Comparison of ENCODE assay signal across 1 cellular context in the genomic region with DNA sequence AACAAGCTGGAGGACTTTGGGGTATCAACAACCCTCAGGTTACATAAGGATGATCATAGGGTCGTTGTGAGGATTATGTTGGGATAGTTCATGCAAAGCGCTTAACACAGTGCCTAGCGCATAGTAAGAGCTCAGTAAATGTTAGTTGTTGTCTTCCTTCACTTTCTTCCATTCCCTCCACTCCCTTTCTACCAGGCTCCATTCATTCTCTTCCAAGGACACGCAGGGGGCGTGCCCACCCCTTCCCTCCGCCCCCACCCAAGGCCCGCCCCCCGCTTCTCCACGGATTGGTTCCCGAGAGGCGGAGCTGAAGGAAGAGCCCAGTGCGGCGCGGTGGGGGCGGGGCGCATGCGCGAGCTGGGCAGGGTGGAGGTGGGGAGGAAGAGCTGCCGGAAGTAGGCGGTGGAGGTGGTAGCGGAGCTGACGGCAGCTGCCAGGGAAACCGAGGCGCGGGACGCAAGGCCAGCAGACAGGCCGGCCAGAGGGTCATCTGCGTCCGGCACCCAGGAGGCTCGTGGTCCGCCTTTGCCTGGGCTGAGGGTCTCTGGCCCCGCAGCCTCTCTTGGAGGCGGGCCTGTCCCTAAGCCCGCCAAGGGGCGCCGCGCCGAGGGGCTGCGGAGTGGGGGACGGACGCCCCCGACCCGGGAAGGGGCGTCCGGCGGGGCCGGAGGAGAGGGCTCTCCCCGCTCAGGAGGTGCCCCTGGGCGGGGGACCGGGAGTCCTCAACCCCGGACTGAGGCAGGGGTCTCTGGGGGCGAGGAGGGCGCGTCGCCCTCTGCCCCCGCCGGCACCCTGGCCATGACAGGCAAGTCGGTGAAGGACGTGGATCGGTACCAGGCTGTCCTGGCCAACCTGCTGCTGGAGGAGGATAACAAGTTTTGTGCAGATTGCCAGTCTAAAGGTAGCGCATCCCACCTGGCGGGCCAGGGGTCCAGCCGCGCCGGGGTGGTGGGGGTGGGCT.
TF ChIP-seq lines count a peak whose summit lies in the region.

A gene (plus strand): TSS at position 405 of the 961 bp plus-strand sequence. CDS start 394 bp downstream, at position 799.

TF ChIP-seq in K562, 482 proteins besides CTCF, POLR2A, EP300 and RAD21 (continued from another document and continues in another):
- TF ChIP-seq, protein P1, sequence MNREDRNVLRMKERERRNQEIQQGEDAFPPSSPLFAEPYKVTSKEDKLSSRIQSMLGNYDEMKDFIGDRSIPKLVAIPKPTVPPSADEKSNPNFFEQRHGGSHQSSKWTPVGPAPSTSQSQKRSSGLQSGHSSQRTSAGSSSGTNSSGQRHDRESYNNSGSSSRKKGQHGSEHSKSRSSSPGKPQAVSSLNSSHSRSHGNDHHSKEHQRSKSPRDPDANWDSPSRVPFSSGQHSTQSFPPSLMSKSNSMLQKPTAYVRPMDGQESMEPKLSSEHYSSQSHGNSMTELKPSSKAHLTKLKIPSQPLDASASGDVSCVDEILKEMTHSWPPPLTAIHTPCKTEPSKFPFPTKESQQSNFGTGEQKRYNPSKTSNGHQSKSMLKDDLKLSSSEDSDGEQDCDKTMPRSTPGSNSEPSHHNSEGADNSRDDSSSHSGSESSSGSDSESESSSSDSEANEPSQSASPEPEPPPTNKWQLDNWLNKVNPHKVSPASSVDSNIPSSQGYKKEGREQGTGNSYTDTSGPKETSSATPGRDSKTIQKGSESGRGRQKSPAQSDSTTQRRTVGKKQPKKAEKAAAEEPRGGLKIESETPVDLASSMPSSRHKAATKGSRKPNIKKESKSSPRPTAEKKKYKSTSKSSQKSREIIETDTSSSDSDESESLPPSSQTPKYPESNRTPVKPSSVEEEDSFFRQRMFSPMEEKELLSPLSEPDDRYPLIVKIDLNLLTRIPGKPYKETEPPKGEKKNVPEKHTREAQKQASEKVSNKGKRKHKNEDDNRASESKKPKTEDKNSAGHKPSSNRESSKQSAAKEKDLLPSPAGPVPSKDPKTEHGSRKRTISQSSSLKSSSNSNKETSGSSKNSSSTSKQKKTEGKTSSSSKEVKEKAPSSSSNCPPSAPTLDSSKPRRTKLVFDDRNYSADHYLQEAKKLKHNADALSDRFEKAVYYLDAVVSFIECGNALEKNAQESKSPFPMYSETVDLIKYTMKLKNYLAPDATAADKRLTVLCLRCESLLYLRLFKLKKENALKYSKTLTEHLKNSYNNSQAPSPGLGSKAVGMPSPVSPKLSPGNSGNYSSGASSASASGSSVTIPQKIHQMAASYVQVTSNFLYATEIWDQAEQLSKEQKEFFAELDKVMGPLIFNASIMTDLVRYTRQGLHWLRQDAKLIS (CRISPR knock-in tag; IDR thresholded peaks at IDR 0.05): no peak; the same call in 1 of the 2 replicates
- TF ChIP-seq KLF10 (CRISPR knock-in tag; IDR thresholded peaks at IDR 0.05) (no peak), TAF1 (IDR thresholded peaks at IDR 0.05; ENCODE audit: control insufficient read depth, extremely low read depth, insufficient read depth, low read length, severe bottlenecking) (peak; percentile 70), ZNF140 (CRISPR knock-in tag; IDR thresholded peaks at IDR 0.05) (no peak), NONO (IDR thresholded peaks at IDR 0.05; ENCODE audit: low read depth in 2 of 2, low read length in 1 of 2) (no peak; a peak in 1 of 4 replicates), FOSL1 (tag; conservative IDR thresholded peaks at IDR 0.05) (no peak), BACH1 (tag; IDR thresholded peaks at IDR 0.05) (no peak), MTF1 (CRISPR knock-in tag; IDR thresholded peaks at IDR 0.05; ENCODE audit: borderline replicate concordance) (no peak), CBX1 (IDR thresholded peaks at IDR 0.05; ENCODE audit: low read depth) (no peak), NBN (IDR thresholded peaks at IDR 0.05; ENCODE audit: low read depth) (no peak), SREBF2 (CRISPR knock-in tag; IDR thresholded peaks at IDR 0.05) (no peak), ZNF174 (CRISPR knock-in tag; IDR thresholded peaks at IDR 0.05) (no peak), ILF3 (IDR thresholded peaks at IDR 0.05; ENCODE audit: borderline replicate concordance) (no peak), ZNF507 (tag; conservative IDR thresholded peaks at IDR 0.05) (no peak), TBP (optimal IDR thresholded peaks at IDR 0.05; ENCODE audit: low read depth, low read length) (peak; percentile 82), ZNF586 (CRISPR knock-in tag; conservative IDR thresholded peaks at IDR 0.05) (no peak), YY1 (IDR thresholded peaks at IDR 0.05; ENCODE audit: borderline replicate concordance in 1 of 3, control insufficient read depth in 1 of 3, extremely low read depth in 1 of 3, insufficient read depth in 3 of 3, insufficient read length in 1 of 3, insufficient replicate concordance in 2 of 3, low read depth in 1 of 3, low read length in 2 of 3) (peak in 2 of 3 experiments; percentile 32), RFX1 (IDR thresholded peaks at IDR 0.05) (peak; percentile 62), RHOXF2B (CRISPR knock-in tag; conservative IDR thresholded peaks at IDR 0.05) (no peak), DMBX1 (CRISPR knock-in tag; IDR thresholded peaks at IDR 0.05; ENCODE audit: borderline replicate concordance) (no peak), EGR1 (conservative IDR thresholded peaks at IDR 0.05) (peak; percentile 78), ZNF212 (CRISPR knock-in tag; IDR thresholded peaks at IDR 0.05) (no peak), TEAD1 (CRISPR knock-in tag; IDR thresholded peaks at IDR 0.05) (no peak), ATF1 (CRISPR knock-in tag; IDR thresholded peaks at IDR 0.05) (no peak), ATF1 (tag; IDR thresholded peaks at IDR 0.05) (no peak), CREB1 (IDR thresholded peaks at IDR 0.05) (no peak; the same call in 1 of the 2 replicates), CREB1 (CRISPR knock-in tag; IDR thresholded peaks at IDR 0.05) (no peak), BRD9 (IDR thresholded peaks at IDR 0.05; ENCODE audit: low read depth, partially characterized antibody) (no peak), NUFIP1 (IDR thresholded peaks at IDR 0.05; ENCODE audit: partially characterized antibody) (no peak), NR2C2 (CRISPR knock-in tag; IDR thresholded peaks at IDR 0.05) (no peak), NR2C2 (tag; IDR thresholded peaks at IDR 0.05) (no peak)
- TF ChIP-seq, protein P2, sequence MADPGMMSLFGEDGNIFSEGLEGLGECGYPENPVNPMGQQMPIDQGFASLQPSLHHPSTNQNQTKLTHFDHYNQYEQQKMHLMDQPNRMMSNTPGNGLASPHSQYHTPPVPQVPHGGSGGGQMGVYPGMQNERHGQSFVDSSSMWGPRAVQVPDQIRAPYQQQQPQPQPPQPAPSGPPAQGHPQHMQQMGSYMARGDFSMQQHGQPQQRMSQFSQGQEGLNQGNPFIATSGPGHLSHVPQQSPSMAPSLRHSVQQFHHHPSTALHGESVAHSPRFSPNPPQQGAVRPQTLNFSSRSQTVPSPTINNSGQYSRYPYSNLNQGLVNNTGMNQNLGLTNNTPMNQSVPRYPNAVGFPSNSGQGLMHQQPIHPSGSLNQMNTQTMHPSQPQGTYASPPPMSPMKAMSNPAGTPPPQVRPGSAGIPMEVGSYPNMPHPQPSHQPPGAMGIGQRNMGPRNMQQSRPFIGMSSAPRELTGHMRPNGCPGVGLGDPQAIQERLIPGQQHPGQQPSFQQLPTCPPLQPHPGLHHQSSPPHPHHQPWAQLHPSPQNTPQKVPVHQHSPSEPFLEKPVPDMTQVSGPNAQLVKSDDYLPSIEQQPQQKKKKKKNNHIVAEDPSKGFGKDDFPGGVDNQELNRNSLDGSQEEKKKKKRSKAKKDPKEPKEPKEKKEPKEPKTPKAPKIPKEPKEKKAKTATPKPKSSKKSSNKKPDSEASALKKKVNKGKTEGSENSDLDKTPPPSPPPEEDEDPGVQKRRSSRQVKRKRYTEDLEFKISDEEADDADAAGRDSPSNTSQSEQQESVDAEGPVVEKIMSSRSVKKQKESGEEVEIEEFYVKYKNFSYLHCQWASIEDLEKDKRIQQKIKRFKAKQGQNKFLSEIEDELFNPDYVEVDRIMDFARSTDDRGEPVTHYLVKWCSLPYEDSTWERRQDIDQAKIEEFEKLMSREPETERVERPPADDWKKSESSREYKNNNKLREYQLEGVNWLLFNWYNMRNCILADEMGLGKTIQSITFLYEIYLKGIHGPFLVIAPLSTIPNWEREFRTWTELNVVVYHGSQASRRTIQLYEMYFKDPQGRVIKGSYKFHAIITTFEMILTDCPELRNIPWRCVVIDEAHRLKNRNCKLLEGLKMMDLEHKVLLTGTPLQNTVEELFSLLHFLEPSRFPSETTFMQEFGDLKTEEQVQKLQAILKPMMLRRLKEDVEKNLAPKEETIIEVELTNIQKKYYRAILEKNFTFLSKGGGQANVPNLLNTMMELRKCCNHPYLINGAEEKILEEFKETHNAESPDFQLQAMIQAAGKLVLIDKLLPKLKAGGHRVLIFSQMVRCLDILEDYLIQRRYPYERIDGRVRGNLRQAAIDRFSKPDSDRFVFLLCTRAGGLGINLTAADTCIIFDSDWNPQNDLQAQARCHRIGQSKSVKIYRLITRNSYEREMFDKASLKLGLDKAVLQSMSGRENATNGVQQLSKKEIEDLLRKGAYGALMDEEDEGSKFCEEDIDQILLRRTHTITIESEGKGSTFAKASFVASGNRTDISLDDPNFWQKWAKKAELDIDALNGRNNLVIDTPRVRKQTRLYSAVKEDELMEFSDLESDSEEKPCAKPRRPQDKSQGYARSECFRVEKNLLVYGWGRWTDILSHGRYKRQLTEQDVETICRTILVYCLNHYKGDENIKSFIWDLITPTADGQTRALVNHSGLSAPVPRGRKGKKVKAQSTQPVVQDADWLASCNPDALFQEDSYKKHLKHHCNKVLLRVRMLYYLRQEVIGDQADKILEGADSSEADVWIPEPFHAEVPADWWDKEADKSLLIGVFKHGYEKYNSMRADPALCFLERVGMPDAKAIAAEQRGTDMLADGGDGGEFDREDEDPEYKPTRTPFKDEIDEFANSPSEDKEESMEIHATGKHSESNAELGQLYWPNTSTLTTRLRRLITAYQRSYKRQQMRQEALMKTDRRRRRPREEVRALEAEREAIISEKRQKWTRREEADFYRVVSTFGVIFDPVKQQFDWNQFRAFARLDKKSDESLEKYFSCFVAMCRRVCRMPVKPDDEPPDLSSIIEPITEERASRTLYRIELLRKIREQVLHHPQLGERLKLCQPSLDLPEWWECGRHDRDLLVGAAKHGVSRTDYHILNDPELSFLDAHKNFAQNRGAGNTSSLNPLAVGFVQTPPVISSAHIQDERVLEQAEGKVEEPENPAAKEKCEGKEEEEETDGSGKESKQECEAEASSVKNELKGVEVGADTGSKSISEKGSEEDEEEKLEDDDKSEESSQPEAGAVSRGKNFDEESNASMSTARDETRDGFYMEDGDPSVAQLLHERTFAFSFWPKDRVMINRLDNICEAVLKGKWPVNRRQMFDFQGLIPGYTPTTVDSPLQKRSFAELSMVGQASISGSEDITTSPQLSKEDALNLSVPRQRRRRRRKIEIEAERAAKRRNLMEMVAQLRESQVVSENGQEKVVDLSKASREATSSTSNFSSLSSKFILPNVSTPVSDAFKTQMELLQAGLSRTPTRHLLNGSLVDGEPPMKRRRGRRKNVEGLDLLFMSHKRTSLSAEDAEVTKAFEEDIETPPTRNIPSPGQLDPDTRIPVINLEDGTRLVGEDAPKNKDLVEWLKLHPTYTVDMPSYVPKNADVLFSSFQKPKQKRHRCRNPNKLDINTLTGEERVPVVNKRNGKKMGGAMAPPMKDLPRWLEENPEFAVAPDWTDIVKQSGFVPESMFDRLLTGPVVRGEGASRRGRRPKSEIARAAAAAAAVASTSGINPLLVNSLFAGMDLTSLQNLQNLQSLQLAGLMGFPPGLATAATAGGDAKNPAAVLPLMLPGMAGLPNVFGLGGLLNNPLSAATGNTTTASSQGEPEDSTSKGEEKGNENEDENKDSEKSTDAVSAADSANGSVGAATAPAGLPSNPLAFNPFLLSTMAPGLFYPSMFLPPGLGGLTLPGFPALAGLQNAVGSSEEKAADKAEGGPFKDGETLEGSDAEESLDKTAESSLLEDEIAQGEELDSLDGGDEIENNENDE (IDR thresholded peaks at IDR 0.05; ENCODE audit: low read depth, low read length): no peak
- TF ChIP-seq, protein P3, sequence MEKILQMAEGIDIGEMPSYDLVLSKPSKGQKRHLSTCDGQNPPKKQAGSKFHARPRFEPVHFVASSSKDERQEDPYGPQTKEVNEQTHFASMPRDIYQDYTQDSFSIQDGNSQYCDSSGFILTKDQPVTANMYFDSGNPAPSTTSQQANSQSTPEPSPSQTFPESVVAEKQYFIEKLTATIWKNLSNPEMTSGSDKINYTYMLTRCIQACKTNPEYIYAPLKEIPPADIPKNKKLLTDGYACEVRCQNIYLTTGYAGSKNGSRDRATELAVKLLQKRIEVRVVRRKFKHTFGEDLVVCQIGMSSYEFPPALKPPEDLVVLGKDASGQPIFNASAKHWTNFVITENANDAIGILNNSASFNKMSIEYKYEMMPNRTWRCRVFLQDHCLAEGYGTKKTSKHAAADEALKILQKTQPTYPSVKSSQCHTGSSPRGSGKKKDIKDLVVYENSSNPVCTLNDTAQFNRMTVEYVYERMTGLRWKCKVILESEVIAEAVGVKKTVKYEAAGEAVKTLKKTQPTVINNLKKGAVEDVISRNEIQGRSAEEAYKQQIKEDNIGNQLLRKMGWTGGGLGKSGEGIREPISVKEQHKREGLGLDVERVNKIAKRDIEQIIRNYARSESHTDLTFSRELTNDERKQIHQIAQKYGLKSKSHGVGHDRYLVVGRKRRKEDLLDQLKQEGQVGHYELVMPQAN (IDR thresholded peaks at IDR 0.05; ENCODE audit: borderline replicate concordance): no peak
- TF ChIP-seq, protein P4, sequence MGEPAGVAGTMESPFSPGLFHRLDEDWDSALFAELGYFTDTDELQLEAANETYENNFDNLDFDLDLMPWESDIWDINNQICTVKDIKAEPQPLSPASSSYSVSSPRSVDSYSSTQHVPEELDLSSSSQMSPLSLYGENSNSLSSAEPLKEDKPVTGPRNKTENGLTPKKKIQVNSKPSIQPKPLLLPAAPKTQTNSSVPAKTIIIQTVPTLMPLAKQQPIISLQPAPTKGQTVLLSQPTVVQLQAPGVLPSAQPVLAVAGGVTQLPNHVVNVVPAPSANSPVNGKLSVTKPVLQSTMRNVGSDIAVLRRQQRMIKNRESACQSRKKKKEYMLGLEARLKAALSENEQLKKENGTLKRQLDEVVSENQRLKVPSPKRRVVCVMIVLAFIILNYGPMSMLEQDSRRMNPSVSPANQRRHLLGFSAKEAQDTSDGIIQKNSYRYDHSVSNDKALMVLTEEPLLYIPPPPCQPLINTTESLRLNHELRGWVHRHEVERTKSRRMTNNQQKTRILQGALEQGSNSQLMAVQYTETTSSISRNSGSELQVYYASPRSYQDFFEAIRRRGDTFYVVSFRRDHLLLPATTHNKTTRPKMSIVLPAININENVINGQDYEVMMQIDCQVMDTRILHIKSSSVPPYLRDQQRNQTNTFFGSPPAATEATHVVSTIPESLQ (CRISPR knock-in tag; IDR thresholded peaks at IDR 0.05): no peak
- TF ChIP-seq, protein P5, sequence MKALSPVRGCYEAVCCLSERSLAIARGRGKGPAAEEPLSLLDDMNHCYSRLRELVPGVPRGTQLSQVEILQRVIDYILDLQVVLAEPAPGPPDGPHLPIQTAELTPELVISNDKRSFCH (CRISPR knock-in tag; IDR thresholded peaks at IDR 0.05): no peak
- TF ChIP-seq, protein P5 (tag; IDR thresholded peaks at IDR 0.05): no peak
- TF ChIP-seq, protein P6, sequence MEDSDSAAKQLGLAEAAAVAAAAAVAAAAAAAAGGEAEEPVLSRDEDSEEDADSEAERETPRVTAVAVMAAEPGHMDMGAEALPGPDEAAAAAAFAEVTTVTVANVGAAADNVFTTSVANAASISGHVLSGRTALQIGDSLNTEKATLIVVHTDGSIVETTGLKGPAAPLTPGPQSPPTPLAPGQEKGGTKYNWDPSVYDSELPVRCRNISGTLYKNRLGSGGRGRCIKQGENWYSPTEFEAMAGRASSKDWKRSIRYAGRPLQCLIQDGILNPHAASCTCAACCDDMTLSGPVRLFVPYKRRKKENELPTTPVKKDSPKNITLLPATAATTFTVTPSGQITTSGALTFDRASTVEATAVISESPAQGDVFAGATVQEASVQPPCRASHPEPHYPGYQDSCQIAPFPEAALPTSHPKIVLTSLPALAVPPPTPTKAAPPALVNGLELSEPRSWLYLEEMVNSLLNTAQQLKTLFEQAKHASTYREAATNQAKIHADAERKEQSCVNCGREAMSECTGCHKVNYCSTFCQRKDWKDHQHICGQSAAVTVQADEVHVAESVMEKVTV (CRISPR knock-in tag; IDR thresholded peaks at IDR 0.05): no peak
